Comparison of ENCODE assay signal across 2 cellular contexts in genomic region chr1:53410691-53411090, GRCh38.
TF ChIP-seq lines count a peak whose summit lies in the region.

No MANE protein-coding gene starts in this region.

TF ChIP-seq in HEK293, 187 proteins besides CTCF, POLR2A, EP300 and RAD21 (continued from another document):
- TF ChIP-seq IKZF3 (tag by site-specific recombination; IDR thresholded peaks at IDR 0.05) (0 out of 2 replicates have a peak, but pooled peaks have one; percentile 15), ZIC2 (tag by site-specific recombination; IDR thresholded peaks at IDR 0.05) (peak; percentile 60; the same call in 1 of the 2 replicates), ZNF394 (tag by site-specific recombination; IDR thresholded peaks at IDR 0.05; ENCODE audit: borderline replicate concordance) (no peak), YY1 (tag by site-specific recombination; IDR thresholded peaks at IDR 0.05) (peak; percentile 30; the same call in 1 of the 2 replicates), WT1 (tag by site-specific recombination; IDR thresholded peaks at IDR 0.05) (no peak), PRDM6 (tag by site-specific recombination; IDR thresholded peaks at IDR 0.05) (peak; percentile 46; the same call in 1 of the 2 replicates)

TF ChIP-seq in WTC11, 78 proteins besides CTCF, POLR2A, EP300 and RAD21 (continued from another document):
- no peak for TF ChIP-seq ARID4B (CRISPR knock-in tag; IDR thresholded peaks at IDR 0.05; ENCODE audit: borderline replicate concordance)
- no peak for TF ChIP-seq CREM (CRISPR knock-in tag; IDR thresholded peaks at IDR 0.05)
